ENCODE assay signal across 1 cellular context in genomic region chr12:129844662-129845061, GRCh38.
TF ChIP-seq lines count a peak whose summit lies in the region.

No MANE protein-coding gene starts in this region.

TF ChIP-seq in GM23338, 12 proteins besides CTCF, POLR2A, EP300 and RAD21 (continued from another document):
- TF ChIP-seq ZNF462 (CRISPR knock-in tag; IDR thresholded peaks at IDR 0.05) (no peak), JUNB (IDR thresholded peaks at IDR 0.05; ENCODE audit: unreplicated experiment) (no peak), STAT1 (IDR thresholded peaks at IDR 0.05; ENCODE audit: unreplicated experiment) (no peak)
